Comparison of ENCODE assay signal across 8 cellular contexts in genomic region chr13:109231853-109232252, GRCh38.
"Had no signal": no experiment of that assay in that cellular context is flagged by ENCODE, and none has a peak within 500 bp of the region (broad histone marks: within the 10 kb centered on the region; RNA-seq: fewer than 3 reads in every experiment).

No MANE protein-coding gene starts in this region.

- H3K4me3 ChIP-seq: GM12878 had no signal

- FAIRE-seq: G401.6, GM12878, GM12891, GM12892, GM18507, GM19239 had no signal

- DNase-seq: GDM1, GF-D8 had no signal

- ATAC-seq: GM12878 had no signal
